ENCODE assay signal across 9 cellular contexts in genomic region chr7:129401968-129402860, GRCh38. TPM values are rescaled to one million over a fixed set of nuclear protein-coding genes. Genes with fewer than 3 reads are reported as not detected.
DNase-seq lines count a peak whose midpoint lies in the region; ATAC-seq and TF ChIP-seq lines count a peak whose summit lies in the region.
"Had no signal": no experiment of that assay in that cellular context is flagged by ENCODE, and none has a peak within 500 bp of the region (broad histone marks: within the 10 kb centered on the region; RNA-seq: fewer than 3 reads in every experiment).

No MANE protein-coding gene starts in this region.

- DNase-seq in Caki2 (ENCODE audit: low read depth): peak; percentile 19
- DNase-seq in GM20000 (ENCODE audit: low spot score): peak; percentile 13
- peak; percentile 43 for DNase-seq in RKO (ENCODE audit: low spot score)
- peak; percentile 1 for DNase-seq in glomerular visceral epithelial cell (ENCODE audit: extremely low spot score)
- DNase-seq in SIG-M5 (lab: John Stamatoyannopoulos, UW): no peak
- DNase-seq in Peyer's patch: no peak
- DNase-seq: NCI-H1436 treated with DMSO at 0.1 percent for 48 hours had no signal

- H3K27ac ChIP-seq in Peyer's patch: no peak overlapping the region

- H3K4me1 ChIP-seq in Peyer's patch: no peaks in the 10 kb centered on the region

- no peak for TF ChIP-seq POLR2A in Peyer's patch (IDR thresholded peaks at IDR 0.05)

- no peaks in the 10 kb centered on the region for H3K9me3 ChIP-seq in Peyer's patch

- H3K4me3 ChIP-seq in Peyer's patch: no peak overlapping the region

- in situ Hi-C loops in Caki2 (cut with HindIII; ENCODE audit: low pct_unique_long_range_greater_than_20kb, low sequenced_read_pairs): no loop called here

- H3K27me3 ChIP-seq in Peyer's patch: no peaks in the 10 kb centered on the region

- TF ChIP-seq CTCF in GM20000 (IDR thresholded peaks at IDR 0.05; ENCODE audit: extremely low read depth, missing control alignments) (no peak), Peyer's patch (IDR thresholded peaks at IDR 0.05) (no peak)

- H3K36me3 ChIP-seq in Peyer's patch: peaks cover 0 to 49% (median 0%) of the 10 kb centered on the region in 3 donors

- ATAC-seq in HG03342 (IDR thresholded peaks at IDR 0.05; ENCODE audit: unreplicated experiment) (no peak), GM18868 (IDR thresholded peaks at IDR 0.05; ENCODE audit: unreplicated experiment) (no peak)

RNA-seq across cellular contexts. Expression of gene STRIP2, which starts 32.0 kb away (rescaled TPM):
- 1.7 and 1.9 TPM in 2 replicates for total RNA-seq in Caki2 (2014; rRNA removed; shearing (Covaris generic); ENCODE audit: low replicate concordance)
- total RNA-seq in Peyer's patch: 1 to 10 TPM in 3 of 4 donors, under 1 TPM in 1; 0.54 to 1.7 (median 1.3) TPM

Comparison
In these comparisons a context has a peak if more than half of its experiments do, and no peak if none do; other contexts are left out.
1. DNase-seq: peak in Caki2 (single experiment), GM20000 (single experiment), RKO (single experiment) and glomerular visceral epithelial cell (single experiment); none in SIG-M5 (single experiment) and Peyer's patch (0 of 3).